Comparison of ENCODE assay signal across 9 cellular contexts in genomic region chr15:29671308-29671981, GRCh38.
DNase-seq lines count a peak whose midpoint lies in the region; ATAC-seq and TF ChIP-seq lines count a peak whose summit lies in the region.
"Had no signal": no experiment of that assay in that cellular context is flagged by ENCODE, and none has a peak within 500 bp of the region (broad histone marks: within the 10 kb centered on the region; RNA-seq: fewer than 3 reads in every experiment).

No MANE protein-coding gene starts in this region.

- peaks cover 8% of the 10 kb centered on the region for H3K4me1 ChIP-seq in hepatocyte (ENCODE audit: insufficient read depth)
- peaks cover 6 to 40% (median 38%) of the 10 kb centered on the region in 4 donors for H3K4me1 ChIP-seq in stomach

- H2AFZ ChIP-seq in hepatocyte, result no peak overlapping the region

- TF ChIP-seq POLR2A in stomach (IDR thresholded peaks at IDR 0.05), result no peak

- H3K79me2 ChIP-seq in hepatocyte, result peaks cover 3% of the 10 kb centered on the region

- H3K27me3 ChIP-seq in hepatocyte (no peaks in the 10 kb centered on the region), stomach (peaks cover 0 to 23% (median 0%) of the 10 kb centered on the region in 3 donors)

- no peaks in the 10 kb centered on the region for H3K36me3 ChIP-seq in hepatocyte (replicated peaks; ENCODE audit: insufficient read depth, low read depth)
- no peaks in the 10 kb centered on the region for H3K36me3 ChIP-seq in stomach
- H3K36me3 ChIP-seq: heart right ventricle had no signal

- 64% methylated on average over 7 of the region's 7 CpGs for WGBS in hepatocyte (ENCODE audit: low lambda C conversion rate, missing lambda C conversion rate)
- WGBS in stomach, 5 donors, result 44 to 55% (median 48%) methylated on average over 7 of the region's 7 CpGs

- H3K4me2 ChIP-seq in hepatocyte, result peak overlapping the region; percentile 54

- TF ChIP-seq CTCF in VCaP (conservative IDR thresholded peaks at IDR 0.05), result no peak
- no peak for TF ChIP-seq CTCF in hepatocyte (IDR thresholded peaks at IDR 0.05; ENCODE audit: poor library complexity)
- TF ChIP-seq CTCF in stomach (IDR thresholded peaks at IDR 0.05), result no peak

- no peaks in the 10 kb centered on the region for H4K20me1 ChIP-seq in hepatocyte (ENCODE audit: insufficient read depth, poor library complexity, severe bottlenecking)

- H3K9me3 ChIP-seq in hepatocyte (ENCODE audit: low read depth) (no peaks in the 10 kb centered on the region), stomach (no peaks in the 10 kb centered on the region)
- H3K9me3 ChIP-seq: heart right ventricle had no signal

- H3K27ac ChIP-seq in VCaP (peak overlapping the region; percentile 61; the same call in 1 of the 2 replicates), hepatocyte (peak overlapping the region; percentile 87), stomach (peak overlapping the region; percentile 48 to 78 (median 75))
- H3K27ac ChIP-seq: heart right ventricle had no signal

- no peaks in the 10 kb centered on the region for H3K9me2 ChIP-seq in hepatocyte (replicated peaks; ENCODE audit: insufficient read depth)

- intact Hi-C loops in stomach (cut with DNase I; ENCODE audit: low total_unique reads), result no loop called here

- DNase-seq in H4 (ENCODE audit: low spot score) (peak; percentile 23), hepatocyte (ENCODE audit: low spot score) (no peak), stomach (no peak), DMS153 treated with DMSO at 0.1 percent for 48 hours (lab: John Stamatoyannopoulos, UW; ENCODE audit: unreplicated experiment) (no peak), DMS153 (lab: John Stamatoyannopoulos, UW) (no peak)
- DNase-seq: heart right ventricle had no signal

- TF ChIP-seq EP300 in stomach (IDR thresholded peaks at IDR 0.05), result no peak

- H3K4me3 ChIP-seq in hepatocyte (no peak overlapping the region), stomach (peak overlapping the region in 2 of 4 donors; percentile 2 to 10)
- H3K4me3 ChIP-seq: heart right ventricle had no signal

- ATAC-seq in HG02623 (IDR thresholded peaks at IDR 0.05; ENCODE audit: unreplicated experiment), result no peak
- ATAC-seq in HG03097 (IDR thresholded peaks at IDR 0.05; ENCODE audit: low FRiP score, unreplicated experiment), result no peak
- ATAC-seq: heart right ventricle had no signal
